27 cellular contexts compared by ENCODE assay signal in genomic region chr14:57746563-57746962, GRCh38.
"Had no signal": no experiment of that assay in that cellular context is flagged by ENCODE, and none has a peak within 500 bp of the region (broad histone marks: within the 10 kb centered on the region; RNA-seq: fewer than 3 reads in every experiment).

No MANE protein-coding gene starts in this region.

- DNase-seq: activated CD4-positive, alpha-beta T cell treated with anti-CD3 and anti-CD28 coated beads for 36 hours; activated CD4-positive, CD25-positive, alpha-beta regulatory T cell; activated naive CD4-positive, alpha-beta T cell; activated T-cell treated with anti-CD3 and anti-CD28 coated beads for 4 hours; activated T-cell treated with anti-CD3 and anti-CD28 coated beads, Interleukin-2, amount 50 U/mL, for 72 hours; brain microvascular endothelial cell; caudate nucleus; cortex of kidney; effector memory CD8-positive, alpha-beta T cell; erythroblast; hippocampal formation; naive B cell; nephron progenitor cell; right lobe of liver; stimulated activated CD4-positive, alpha-beta T cell treated with anti-CD3 and anti-CD28 coated beads, Interleukin-4, amount 100 ng/mL, for 1 hour; stimulated activated naive CD8-positive, alpha-beta T cell treated with anti-CD3 and anti-CD28 coated beads, Interleukin-15, amount 100 ng/mL, for 72 hours; substantia nigra; T-helper 1 cell had no signal

- H3K27ac Mint-ChIP-seq: activated CD4-positive, alpha-beta T cell treated with anti-CD3 and anti-CD28 coated beads for 36 hours; activated naive CD4-positive, alpha-beta T cell treated with anti-CD3 and anti-CD28 coated beads, Interleukin-2, amount 50 U/mL, for 72 hours; activated T-cell treated with anti-CD3 and anti-CD28 coated beads, Interleukin-2, amount 50 U/mL, for 72 hours; effector memory CD8-positive, alpha-beta T cell; mesothelial cell of epicardium; naive B cell; nephron progenitor cell; stimulated activated naive CD8-positive, alpha-beta T cell treated with anti-CD3 and anti-CD28 coated beads, Interleukin-15, amount 100 ng/mL, for 72 hours; T-helper 2 cell treated with Interferon-gamma antibody and Interleukin-4, amounts not matched to agents 5 μg/mL and 100 μg/mL, for 36 hours had no signal

- H3K27ac ChIP-seq: brain microvascular endothelial cell, gastroesophageal sphincter, neutrophil, right lobe of liver, upper lobe of left lung, vagina had no signal

- H3K4me1 ChIP-seq: adrenal gland, gastroesophageal sphincter, right lobe of liver, vagina had no signal

- H3K27me3 ChIP-seq: adrenal gland, ascending aorta, brain microvascular endothelial cell, gastroesophageal sphincter, neutrophil, right lobe of liver, upper lobe of left lung, vagina had no signal

- H3K4me1 Mint-ChIP-seq: activated CD4-positive, alpha-beta T cell treated with anti-CD3 and anti-CD28 coated beads for 36 hours; mesothelial cell of epicardium; naive B cell; nephron progenitor cell; stimulated activated naive CD8-positive, alpha-beta T cell treated with anti-CD3 and anti-CD28 coated beads, Interleukin-15, amount 100 ng/mL, for 72 hours had no signal

- H3K27me3 Mint-ChIP-seq: activated CD4-positive, alpha-beta T cell treated with anti-CD3 and anti-CD28 coated beads for 36 hours; effector memory CD8-positive, alpha-beta T cell; naive B cell; stimulated activated naive CD8-positive, alpha-beta T cell treated with anti-CD3 and anti-CD28 coated beads, Interleukin-15, amount 100 ng/mL, for 72 hours had no signal

- ATAC-seq: activated CD4-positive, alpha-beta T cell treated with anti-CD3 and anti-CD28 coated beads for 36 hours; activated naive CD4-positive, alpha-beta T cell treated with anti-CD3 and anti-CD28 coated beads, Interleukin-2, amount 50 U/mL, for 72 hours; activated T-cell treated with anti-CD3 and anti-CD28 coated beads, Interleukin-2, amount 50 U/mL, for 72 hours; effector memory CD8-positive, alpha-beta T cell; gastroesophageal sphincter; right lobe of liver; stimulated activated naive CD8-positive, alpha-beta T cell treated with anti-CD3 and anti-CD28 coated beads, Interleukin-15, amount 100 ng/mL, for 72 hours had no signal

- H3K36me3 ChIP-seq: adrenal gland, ascending aorta, brain microvascular endothelial cell, gastroesophageal sphincter, neutrophil, right lobe of liver, upper lobe of left lung, vagina had no signal

- H3K9me3 ChIP-seq: adrenal gland, ascending aorta, gastroesophageal sphincter, neutrophil, right lobe of liver, upper lobe of left lung, vagina had no signal

- H3K4me3 ChIP-seq: adrenal gland, ascending aorta, gastroesophageal sphincter, right lobe of liver, upper lobe of left lung, vagina had no signal

- H3K4me3 Mint-ChIP-seq: activated CD4-positive, alpha-beta T cell treated with anti-CD3 and anti-CD28 coated beads for 36 hours; activated T-cell treated with anti-CD3 and anti-CD28 coated beads, Interleukin-2, amount 50 U/mL, for 72 hours; effector memory CD8-positive, alpha-beta T cell; mesothelial cell of epicardium; naive B cell; nephron progenitor cell; stimulated activated naive CD8-positive, alpha-beta T cell treated with anti-CD3 and anti-CD28 coated beads, Interleukin-15, amount 100 ng/mL, for 72 hours; T-helper 2 cell treated with Interferon-gamma antibody and Interleukin-4, amounts not matched to agents 5 μg/mL and 100 μg/mL, for 36 hours had no signal

- H3K36me3 Mint-ChIP-seq: activated naive CD4-positive, alpha-beta T cell treated with anti-CD3 and anti-CD28 coated beads, Interleukin-2, amount 50 U/mL, for 72 hours; mesothelial cell of epicardium; naive B cell had no signal
